In genomic region chr4:102570211-102570610, GRCh38 we compare ENCODE assay signal across 5 cellular contexts.
DNase-seq lines count a peak whose midpoint lies in the region; ATAC-seq, FAIRE-seq and TF ChIP-seq lines count a peak whose summit lies in the region.
"Not testable (repeated sequence)": the region's sequence is repeated elsewhere in the genome, so short reads cannot be mapped to it uniquely, and the experiment has no call there.

No MANE protein-coding gene starts in this region.

- H3K9me3 Mint-ChIP-seq in activated T-cell treated with anti-CD3 and anti-CD28 coated beads, Interleukin-2, amount 50 U/mL, for 72 hours; stimulated activated naive B cell treated with anti-CD40 and anti-IgM and Interleukin-4, amounts not matched to agents 10 μg/mL and 1 μg/mL and 100 μg/mL, for 72 hours: not testable (repeated sequence)

- H3K9ac ChIP-seq in K562 (ENCODE audit: insufficient read depth in 1 of 2, low read depth in 2 of 2, low read length in 2 of 2) = not testable (repeated sequence)

- H3K79me2 ChIP-seq in K562 (ENCODE audit: control insufficient read depth, insufficient read depth, low read length) = not testable (repeated sequence)

- peak overlapping the region; percentile 92 for H3K27ac Mint-ChIP-seq in T-helper 17 cell
- peak overlapping the region; percentile 39 for H3K27ac Mint-ChIP-seq in activated T-cell treated with anti-CD3 and anti-CD28 coated beads, Interleukin-2, amount 50 U/mL, for 72 hours
- H3K27ac Mint-ChIP-seq in stimulated activated naive B cell treated with anti-CD40 and anti-IgM and Interleukin-4, amounts not matched to agents 10 μg/mL and 1 μg/mL and 100 μg/mL, for 72 hours = peak overlapping the region; percentile 22

- not testable (repeated sequence) for H3K9me1 ChIP-seq in K562 (ENCODE audit: control insufficient read depth, insufficient read depth, low read length)

- DNase-seq in T-helper 17 cell; activated T-cell treated with anti-CD3 and anti-CD28 coated beads, Interleukin-2, amount 50 U/mL, for 72 hours; K562 (ENCODE audit: extremely low read depth in 1 of 4, low spot score in 3 of 4); stimulated activated naive B cell treated with anti-CD40 and anti-IgM and Interleukin-4, amounts not matched to agents 10 μg/mL and 1 μg/mL and 100 μg/mL, for 72 hours: not testable (repeated sequence)

- H3K4me2 ChIP-seq in K562 (ENCODE audit: insufficient read depth, low read length) = not testable (repeated sequence)

- intact Hi-C loops in K562 (cut with micrococcal nuclease) = not testable (repeated sequence)

- not testable (repeated sequence) for TF ChIP-seq RAD21 in K562 (CRISPR knock-in tag; conservative IDR thresholded peaks at IDR 0.05 in 1 of 2, IDR thresholded peaks at IDR 0.05 in 1 of 2)

- FAIRE-seq in K562 (lab: Jason Lieb, UNC) = not testable (repeated sequence)

- not testable (repeated sequence) for H3K9me3 ChIP-seq in HEK293 (ENCODE audit: control insufficient read depth, insufficient read depth, low read depth, low read length); T-helper 17 cell (ENCODE audit: control insufficient read depth, low read length, poor library complexity, severe bottlenecking); K562 (replicated peaks; ENCODE audit: control insufficient read depth, insufficient read depth, low read depth, low read length)

- H2AFZ ChIP-seq in K562 (ENCODE audit: low read depth, low read length) = not testable (repeated sequence)

- H3K27me3 ChIP-seq in K562 (ENCODE audit: control insufficient read depth in 2 of 2, insufficient read depth in 2 of 2, low read length in 2 of 2) = not testable (repeated sequence)

- TF ChIP-seq CTCF in HEK293 (tag by site-specific recombination; IDR thresholded peaks at IDR 0.05); K562 (IDR thresholded peaks at IDR 0.05 in 2 of 3, conservative IDR thresholded peaks at IDR 0.05 in 1 of 3; ENCODE audit: insufficient read depth in 2 of 3, low read depth in 1 of 3, low read length in 3 of 3): not testable (repeated sequence)

- not testable (repeated sequence) for BruUV-seq in K562 (replicated peaks; lab: Mats Ljungman, UMichigan)

- H3K36me3 Mint-ChIP-seq in T-helper 17 cell (ENCODE audit: low read depth) = not testable (repeated sequence)
- peaks cover 8 to 26% of the 10 kb centered on the region in 2 donors for H3K36me3 Mint-ChIP-seq in activated T-cell treated with anti-CD3 and anti-CD28 coated beads, Interleukin-2, amount 50 U/mL, for 72 hours (ENCODE audit: insufficient read depth in 2 of 2)
- peaks cover 38 to 63% of the 10 kb centered on the region in 2 donors for H3K36me3 Mint-ChIP-seq in stimulated activated naive B cell treated with anti-CD40 and anti-IgM and Interleukin-4, amounts not matched to agents 10 μg/mL and 1 μg/mL and 100 μg/mL, for 72 hours

- in situ Hi-C loops in K562 (cut with MboI) = not testable (repeated sequence)

- H3K36me3 ChIP-seq in HEK293 (ENCODE audit: control insufficient read depth in 2 of 2, insufficient read depth in 1 of 2, low read length in 2 of 2); K562 (ENCODE audit: control insufficient read depth, insufficient read depth, low read length): not testable (repeated sequence)

- H4K20me1 ChIP-seq in K562 (replicated peaks; ENCODE audit: control insufficient read depth, insufficient read depth, low read length) = not testable (repeated sequence)

- H3K4me3 Mint-ChIP-seq in T-helper 17 cell = peak overlapping the region; percentile 22
- H3K4me3 Mint-ChIP-seq in activated T-cell treated with anti-CD3 and anti-CD28 coated beads, Interleukin-2, amount 50 U/mL, for 72 hours; stimulated activated naive B cell treated with anti-CD40 and anti-IgM and Interleukin-4, amounts not matched to agents 10 μg/mL and 1 μg/mL and 100 μg/mL, for 72 hours: not testable (repeated sequence)

- TF ChIP-seq POLR2A in K562 (conservative IDR thresholded peaks at IDR 0.05) = not testable (repeated sequence)

- 56% methylated on average over 1 of the region's 1 CpG for WGBS in K562 (ENCODE audit: insufficient coverage, low coverage, missing lambda C conversion rate)

- H3K27me3 Mint-ChIP-seq in T-helper 17 cell; activated T-cell treated with anti-CD3 and anti-CD28 coated beads, Interleukin-2, amount 50 U/mL, for 72 hours (ENCODE audit: low read depth); stimulated activated naive B cell treated with anti-CD40 and anti-IgM and Interleukin-4, amounts not matched to agents 10 μg/mL and 1 μg/mL and 100 μg/mL, for 72 hours: not testable (repeated sequence)

- not testable (repeated sequence) for H3K27ac ChIP-seq in HEK293 (ENCODE audit: extremely low read depth, low read depth, low read length); K562 (ENCODE audit: extremely low read depth, low read depth, low read length)

- not testable (repeated sequence) for H3K4me3 ChIP-seq in HEK293 (ENCODE audit: low read depth, low read length); K562

- TF ChIP-seq EP300 in K562 (IDR thresholded peaks at IDR 0.05; ENCODE audit: low read length) = not testable (repeated sequence)

- ATAC-seq in T-helper 17 cell; activated T-cell treated with anti-CD3 and anti-CD28 coated beads, Interleukin-2, amount 50 U/mL, for 72 hours (replicated peaks in 1 of 2); K562; stimulated activated naive B cell treated with anti-CD40 and anti-IgM and Interleukin-4, amounts not matched to agents 10 μg/mL and 1 μg/mL and 100 μg/mL, for 72 hours (replicated peaks): not testable (repeated sequence)

- H3K4me1 ChIP-seq in HEK293 (ENCODE audit: control insufficient read depth, insufficient read depth, low read length); K562 (replicated peaks in 1 of 2; ENCODE audit: control insufficient read depth in 2 of 2, insufficient read depth in 2 of 2, low read length in 2 of 2): not testable (repeated sequence)

- peaks cover 48% of the 10 kb centered on the region for H3K4me1 Mint-ChIP-seq in T-helper 17 cell
- peaks cover 45% of the 10 kb centered on the region for H3K4me1 Mint-ChIP-seq in activated T-cell treated with anti-CD3 and anti-CD28 coated beads, Interleukin-2, amount 50 U/mL, for 72 hours (ENCODE audit: low read depth)
- peaks cover 21 to 48% of the 10 kb centered on the region in 2 donors for H3K4me1 Mint-ChIP-seq in stimulated activated naive B cell treated with anti-CD40 and anti-IgM and Interleukin-4, amounts not matched to agents 10 μg/mL and 1 μg/mL and 100 μg/mL, for 72 hours

- CTCF ChIA-PET in HEK293 (lab: Yijun Ruan, JAX); K562 (lab: Yijun Ruan, JAX; ENCODE audit: low intra/inter-chr PET ratio): not testable (repeated sequence)

- POLR2A ChIA-PET in HEK293 (lab: Yijun Ruan, JAX); K562 (lab: Yijun Ruan, JAX): not testable (repeated sequence)

TF ChIP-seq in HEK293, 187 proteins besides CTCF, POLR2A, EP300 and RAD21:
- TF ChIP-seq ZNF146 (tag by site-specific recombination; IDR thresholded peaks at IDR 0.05) = peak; percentile 51; the same call in 1 of the 2 replicates

TF ChIP-seq in K562, 482 proteins besides CTCF, POLR2A, EP300 and RAD21:
- TF ChIP-seq ZNF146 (CRISPR knock-in tag; IDR thresholded peaks at IDR 0.05; ENCODE audit: unreplicated experiment) (peak; percentile 73), RBM25 (IDR thresholded peaks at IDR 0.05; ENCODE audit: low read depth, low read length, severe bottlenecking) (peak; percentile 31)

Comparison
In these comparisons a context has a peak if more than half of its experiments do, and no peak if none do; other contexts are left out.
1. H3K27ac Mint-ChIP-seq: peak in every context shown above with its lines; median percentile 92 in T-helper 17 cell; 39 in activated T-cell treated with anti-CD3 and anti-CD28 coated beads, Interleukin-2, amount 50 U/mL, for 72 hours; 22 in stimulated activated naive B cell treated with anti-CD40 and anti-IgM and Interleukin-4, amounts not matched to agents 10 μg/mL and 1 μg/mL and 100 μg/mL, for 72 hours.